Comparison of ENCODE assay signal across 12 cellular contexts in the genomic region with DNA sequence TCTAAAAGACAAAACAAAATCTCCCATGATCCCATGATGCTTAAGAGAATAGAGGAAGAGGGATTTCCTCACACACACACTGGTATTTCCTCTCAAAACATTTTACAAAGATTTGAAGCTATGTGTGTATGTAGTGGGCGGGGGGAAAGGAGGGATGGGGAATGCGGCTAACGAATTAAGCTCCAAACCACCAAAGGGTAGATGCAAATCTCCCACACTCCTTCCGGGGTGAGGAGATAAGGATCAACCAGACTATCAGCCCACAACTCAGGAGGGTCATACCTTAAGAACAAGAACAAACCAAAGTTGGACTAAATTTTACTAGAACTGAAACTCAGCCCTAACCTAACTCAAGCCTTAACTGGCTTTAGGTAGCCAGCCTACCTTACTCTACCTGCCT. TPM values are rescaled to one million over a fixed set of nuclear protein-coding genes. Genes with fewer than 3 reads are reported as not detected.
"Had no signal": no experiment of that assay in that cellular context is flagged by ENCODE, and none has a peak within 500 bp of the region (broad histone marks: within the 10 kb centered on the region; RNA-seq: fewer than 3 reads in every experiment).

No MANE protein-coding gene starts in this region.

- H3K4me1 Mint-ChIP-seq: GM23338 had no signal

- DNase-seq: GM23248, GOT3, H7, H9, HCEC 1CT, HFFc6 had no signal

- H3K4me3 Mint-ChIP-seq: GM23338, H9, HFFc6 had no signal

- H3K9me3 ChIP-seq: HAP-1 had no signal

- H3K4me3 ChIP-seq: GM23248, GM23338, HAP-1 had no signal

- H3K27ac Mint-ChIP-seq: GM23338, H9, HFFc6 had no signal

- H3K9ac ChIP-seq: GM23248 had no signal

- H2AFZ ChIP-seq: GM23248, GM23338 had no signal

- ATAC-seq: GM23338, HCT116 had no signal

- H3K27ac ChIP-seq: GM23248 had no signal

- H3K4me2 ChIP-seq: GM23338 had no signal

- H3K4me1 ChIP-seq: HAP-1 had no signal

- FAIRE-seq: H1, H54 had no signal

- H3K36me3 ChIP-seq: HAP-1 had no signal

RNA-seq across cellular contexts. Expression of a gene that starts 5.9 kb away (rescaled TPM):
- total RNA-seq: GM23248, GM23338, H1, H4, H7, H9, HFFc6 had no signal
- polyA plus RNA-seq: GM23248, GM23338, H1 had no signal
